2 cellular contexts compared by ENCODE assay signal in genomic region chr14:91961297-91962220, GRCh38.
TF ChIP-seq lines count a peak whose summit lies in the region.

No MANE protein-coding gene starts in this region.

TF ChIP-seq in HEK293T, 16 proteins besides CTCF, POLR2A, EP300 and RAD21:
- TF ChIP-seq L3MBTL2 (conservative IDR thresholded peaks at IDR 0.05) = no peak
- no peak for TF ChIP-seq ELF4 (IDR thresholded peaks at IDR 0.05)
- no peak for TF ChIP-seq PKNOX1 (IDR thresholded peaks at IDR 0.05)
- no peak for TF ChIP-seq SP1 (IDR thresholded peaks at IDR 0.05)
- TF ChIP-seq FOXM1 (IDR thresholded peaks at IDR 0.05; ENCODE audit: borderline replicate concordance) = no peak
- TF ChIP-seq CTBP1 (IDR thresholded peaks at IDR 0.05; ENCODE audit: borderline replicate concordance) = no peak
- no peak for TF ChIP-seq ARNT (IDR thresholded peaks at IDR 0.05)
- TF ChIP-seq HDGF (IDR thresholded peaks at IDR 0.05; ENCODE audit: borderline replicate concordance) = no peak
- TF ChIP-seq SUZ12 (IDR thresholded peaks at IDR 0.05) = no peak
- no peak for TF ChIP-seq ZNF384 (IDR thresholded peaks at IDR 0.05)
- TF ChIP-seq LEF1 (IDR thresholded peaks at IDR 0.05; ENCODE audit: borderline replicate concordance) = no peak
- no peak for TF ChIP-seq BHLHE40 (IDR thresholded peaks at IDR 0.05; ENCODE audit: borderline replicate concordance)
- TF ChIP-seq FOXA1 (IDR thresholded peaks at IDR 0.05) = no peak
- no peak for TF ChIP-seq NFRKB (IDR thresholded peaks at IDR 0.05)
- no peak for TF ChIP-seq TARDBP (IDR thresholded peaks at IDR 0.05)
- no peak for TF ChIP-seq FOXK2 (IDR thresholded peaks at IDR 0.05)

TF ChIP-seq in GM23338, 12 proteins besides CTCF, POLR2A, EP300 and RAD21:
- TF ChIP-seq STAT1 (IDR thresholded peaks at IDR 0.05; ENCODE audit: unreplicated experiment) (no peak), ZNF331 (CRISPR knock-in tag; IDR thresholded peaks at IDR 0.05; ENCODE audit: low read depth) (no peak), ETS1 (IDR thresholded peaks at IDR 0.05) (no peak), NANOG (IDR thresholded peaks at IDR 0.05; ENCODE audit: borderline replicate concordance) (no peak), POLR2AphosphoS5 (IDR thresholded peaks at IDR 0.05; ENCODE audit: low read depth) (no peak), EZH2 (IDR thresholded peaks at IDR 0.05; ENCODE audit: low read depth, unreplicated experiment) (no peak), ZNF114 (CRISPR knock-in tag; IDR thresholded peaks at IDR 0.05) (no peak), EZH2phosphoT487 (IDR thresholded peaks at IDR 0.05; ENCODE audit: unreplicated experiment) (no peak), CREB1 (CRISPR knock-in tag; IDR thresholded peaks at IDR 0.05; ENCODE audit: low read depth) (no peak), JUNB (IDR thresholded peaks at IDR 0.05; ENCODE audit: unreplicated experiment) (no peak), REST (IDR thresholded peaks at IDR 0.05; ENCODE audit: unreplicated experiment) (no peak), ZNF462 (CRISPR knock-in tag; IDR thresholded peaks at IDR 0.05) (no peak)
